ENCODE assay signal across 9 cellular contexts in the genomic region with DNA sequence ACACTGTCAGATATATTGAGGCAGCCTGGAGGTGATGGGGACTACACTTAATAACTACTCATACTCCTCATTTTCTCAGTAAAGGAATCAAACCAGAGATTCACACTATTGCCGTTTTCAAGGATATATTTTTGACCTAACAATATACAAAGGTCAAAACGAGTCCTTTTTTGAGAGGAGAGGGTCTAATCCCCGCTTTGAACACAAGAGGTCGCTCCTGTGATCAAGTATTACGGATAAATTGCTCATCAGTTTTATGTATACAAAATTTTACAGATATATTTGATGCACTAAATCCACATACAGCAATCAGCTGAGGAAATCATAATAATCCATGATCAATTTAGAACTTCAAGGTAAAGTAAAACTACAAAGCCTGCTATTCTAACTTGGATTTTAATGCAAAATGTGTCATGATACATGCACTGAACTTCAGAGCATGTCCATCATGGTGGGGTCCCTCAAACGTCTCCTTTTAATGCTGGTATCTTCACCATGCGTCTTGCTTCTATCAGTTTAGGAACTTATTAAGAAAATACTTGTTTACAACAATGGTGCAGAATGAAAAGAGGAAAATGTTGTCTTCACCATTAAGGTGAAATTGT. TPM values are rescaled to one million over a fixed set of nuclear protein-coding genes. Genes with fewer than 3 reads are reported as not detected.
DNase-seq lines count a peak whose midpoint lies in the region; ATAC-seq and TF ChIP-seq lines count a peak whose summit lies in the region.
"Had no signal": no experiment of that assay in that cellular context is flagged by ENCODE, and none has a peak within 500 bp of the region (broad histone marks: within the 10 kb centered on the region; RNA-seq: fewer than 3 reads in every experiment).

No MANE protein-coding gene starts in this region.

- no peak overlapping the region for H3K9ac ChIP-seq in H9 (ENCODE audit: extremely low read depth, insufficient read length, low read length)

- DNase-seq in H9 (no peak), RWPE2 (ENCODE audit: low spot score) (no peak), kidney glomerular epithelial cell (lab: John Stamatoyannopoulos, UW) (peak; percentile 28)
- no peak for DNase-seq in stimulated activated naive CD4-positive, alpha-beta T cell (lab: John Stamatoyannopoulos, UW)
- no peak for DNase-seq in T-helper 2 cell treated with Interferon-gamma antibody and Interleukin-4, amounts not matched to agents 5 μg/mL and 100 μg/mL, for 36 hours (ENCODE audit: low spot score)
- DNase-seq: activated naive CD4-positive, alpha-beta T cell treated with anti-CD3 and anti-CD28 coated beads, Interleukin-2, amount 50 U/mL, for 16 hours had no signal

- H3K4me3 ChIP-seq in RWPE2 (ENCODE audit: severe bottlenecking) = no peak overlapping the region

- H3K14ac ChIP-seq in H9 (ENCODE audit: insufficient read depth, low read length) = no peak overlapping the region

- peaks cover 61 to 86% of the 10 kb centered on the region in 2 experiments for H3K4me1 Mint-ChIP-seq in H9
- H3K4me1 Mint-ChIP-seq in T-helper 2 cell treated with Interferon-gamma antibody and Interleukin-4, amounts not matched to agents 5 μg/mL and 100 μg/mL, for 36 hours (ENCODE audit: low read depth) = peaks cover 9% of the 10 kb centered on the region

- H2BK20ac ChIP-seq in H9 (ENCODE audit: low read depth, low read length, poor library complexity, severe bottlenecking) = no peak overlapping the region

- H3K56ac ChIP-seq in H9 (ENCODE audit: insufficient read length, low read depth, low read length) = no peak overlapping the region

- no peak overlapping the region for H2BK5ac ChIP-seq in H9 (ENCODE audit: insufficient read length, low read length)

- no peak overlapping the region for H2AK5ac ChIP-seq in H9 (ENCODE audit: insufficient read length, low read length)

- H3K79me2 ChIP-seq in H9 (ENCODE audit: insufficient read depth, low read length) = no peaks in the 10 kb centered on the region

- no peak overlapping the region for H3K18ac ChIP-seq in H9 (ENCODE audit: insufficient read length, low read depth, low read length)

- H3K4me1 ChIP-seq in H9 (ENCODE audit: insufficient read depth, low read length) = peaks cover 8% of the 10 kb centered on the region; the same call in 1 of the 2 replicates
- peaks cover 15% of the 10 kb centered on the region for H3K4me1 ChIP-seq in RWPE2 (ENCODE audit: insufficient read depth, poor library complexity, severe bottlenecking)

- no peaks in the 10 kb centered on the region for H3K9me3 ChIP-seq in H9 (ENCODE audit: control insufficient read depth, low read depth, low read length)
- H3K9me3 ChIP-seq in RWPE2 (ENCODE audit: severe bottlenecking) = no peaks in the 10 kb centered on the region

- no peak overlapping the region for H2BK12ac ChIP-seq in H9 (ENCODE audit: insufficient read length, low read depth, low read length)

- H3K27ac ChIP-seq in C4-2B (no peak overlapping the region), H9 (ENCODE audit: insufficient read length, low read depth, low read length) (no peak overlapping the region), RWPE2 (ENCODE audit: poor library complexity, severe bottlenecking) (no peak overlapping the region)

- no peak overlapping the region for H3K27ac Mint-ChIP-seq in H9
- H3K27ac Mint-ChIP-seq in T-helper 2 cell treated with Interferon-gamma antibody and Interleukin-4, amounts not matched to agents 5 μg/mL and 100 μg/mL, for 36 hours = no peak overlapping the region

- no peak overlapping the region for H3K4ac ChIP-seq in H9 (ENCODE audit: low read depth, low read length)

- no peak overlapping the region for H4K5ac ChIP-seq in H9 (ENCODE audit: insufficient read length, low read depth, low read length)

- H2AFZ ChIP-seq in H9 (ENCODE audit: low read length) = no peak overlapping the region

- H4K91ac ChIP-seq in H9 (ENCODE audit: insufficient read length, low read depth, low read length) = no peak overlapping the region

- H3K27me3 ChIP-seq in H9 (ENCODE audit: insufficient read depth, low read length) = peaks cover 69% of the 10 kb centered on the region
- H3K27me3 ChIP-seq in RWPE2 (ENCODE audit: insufficient read depth, poor library complexity, severe bottlenecking) = no peaks in the 10 kb centered on the region

- H3K9me3 Mint-ChIP-seq in H9 = peaks cover 0 to 8% of the 10 kb centered on the region in 2 experiments; a peak in 2 of 5 replicates
- H3K9me3 Mint-ChIP-seq in T-helper 2 cell treated with Interferon-gamma antibody and Interleukin-4, amounts not matched to agents 5 μg/mL and 100 μg/mL, for 36 hours = no peaks in the 10 kb centered on the region

- H3K36me3 Mint-ChIP-seq in H9 (ENCODE audit: insufficient read depth in 1 of 3, low read depth in 3 of 3) = no peaks in the 10 kb centered on the region; a peak in 1 of 7 replicates
- no peaks in the 10 kb centered on the region for H3K36me3 Mint-ChIP-seq in T-helper 2 cell treated with Interferon-gamma antibody and Interleukin-4, amounts not matched to agents 5 μg/mL and 100 μg/mL, for 36 hours (ENCODE audit: low read depth)

- H3K4me2 ChIP-seq in H9 (ENCODE audit: insufficient read depth, insufficient read length, low read length) = no peak overlapping the region

- no peak overlapping the region for H2BK15ac ChIP-seq in H9 (ENCODE audit: low read depth, low read length)

- no peak overlapping the region for H2BK120ac ChIP-seq in H9 (ENCODE audit: low read depth, low read length, poor library complexity, severe bottlenecking)

- no peak overlapping the region for H3K4me3 Mint-ChIP-seq in H9
- no peak overlapping the region for H3K4me3 Mint-ChIP-seq in T-helper 2 cell treated with Interferon-gamma antibody and Interleukin-4, amounts not matched to agents 5 μg/mL and 100 μg/mL, for 36 hours

- peaks cover 34% of the 10 kb centered on the region for H3K23me2 ChIP-seq in H9 (ENCODE audit: insufficient read length, low read depth, low read length, poor library complexity, severe bottlenecking)

- H4K20me1 ChIP-seq in H9 (ENCODE audit: control insufficient read depth, insufficient read depth, insufficient read length) = no peaks in the 10 kb centered on the region

- H3T11ph ChIP-seq in H9 (ENCODE audit: low read length) = no peak overlapping the region

- H3K23ac ChIP-seq in H9 (ENCODE audit: insufficient read length, low read depth, low read length) = no peak overlapping the region

- H3K79me1 ChIP-seq in H9 (ENCODE audit: insufficient read depth, low read depth, low read length, poor library complexity, severe bottlenecking) = no peaks in the 10 kb centered on the region

- no peak overlapping the region for H4K8ac ChIP-seq in H9 (replicated peaks; ENCODE audit: insufficient read length, low read depth, low read length)

- no CpG with 5 or more reads among the region's 7 CpGs for WGBS in H9 (ENCODE audit: extremely low coverage, insufficient read length, low lambda C conversion rate)

- TF ChIP-seq CTCF in C4-2B (conservative IDR thresholded peaks at IDR 0.05) = peak; percentile 85
- TF ChIP-seq CTCF in H9 (conservative IDR thresholded peaks at IDR 0.05) = peak; percentile 77
- peak; percentile 96 for TF ChIP-seq CTCF in RWPE2 (IDR thresholded peaks at IDR 0.05; ENCODE audit: poor library complexity, severe bottlenecking)

- ATAC-seq in RWPE2 (ENCODE audit: low read depth) (no peak), HG02970 (IDR thresholded peaks at IDR 0.05; ENCODE audit: low FRiP score, unreplicated experiment) (no peak), GM19035 (IDR thresholded peaks at IDR 0.05; ENCODE audit: unreplicated experiment) (no peak)

- peaks cover 99% of the 10 kb centered on the region for H3K27me3 Mint-ChIP-seq in H9 (ENCODE audit: low read depth)
- peaks cover 93% of the 10 kb centered on the region for H3K27me3 Mint-ChIP-seq in T-helper 2 cell treated with Interferon-gamma antibody and Interleukin-4, amounts not matched to agents 5 μg/mL and 100 μg/mL, for 36 hours (ENCODE audit: low read depth)

- H3K36me3 ChIP-seq in RWPE2 (ENCODE audit: low read depth) = no peaks in the 10 kb centered on the region

RNA-seq across cellular contexts. Expression of gene ISL1, which starts 2.5 kb away (rescaled TPM):
- total RNA-seq in H9 (2021) = 0.13 TPM in 1 of 2 replicates, not detected in the other
